In the genomic region with DNA sequence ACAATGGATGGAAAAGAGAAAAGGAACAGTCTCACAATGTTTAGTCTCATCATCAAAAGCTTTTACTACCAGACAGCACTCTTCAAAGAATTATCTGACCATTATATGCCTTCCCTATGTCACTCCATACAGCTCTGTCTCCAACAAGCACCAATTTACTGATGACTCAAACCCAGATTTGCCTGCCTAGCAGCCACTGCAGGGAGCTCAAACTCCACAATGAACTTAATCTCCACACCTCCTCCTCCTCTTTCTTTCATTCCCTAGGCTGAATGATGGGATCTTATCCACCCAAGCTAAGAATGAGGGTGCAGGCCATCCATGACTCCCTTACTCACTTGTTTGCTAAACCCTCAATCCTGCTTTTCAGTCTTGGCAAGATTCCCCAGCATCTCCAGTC, we compare ENCODE assay signal across 15 cellular contexts. TPM values are rescaled to one million over a fixed set of nuclear protein-coding genes. Genes with fewer than 3 reads are reported as not detected.
A peak's percentile ranks its signal among the peaks of the same experiment; 100 is the strongest.
DNase-seq lines count a peak whose midpoint lies in the region; ATAC-seq and TF ChIP-seq lines count a peak whose summit lies in the region.
"Had no signal": no experiment of that assay in that cellular context is flagged by ENCODE, and none has a peak within 500 bp of the region (broad histone marks: within the 10 kb centered on the region; RNA-seq: fewer than 3 reads in every experiment).

No MANE protein-coding gene starts in this region.

- H3K27ac ChIP-seq in foreskin keratinocyte, result no peak overlapping the region
- H3K27ac ChIP-seq: spleen had no signal

- CTCF ChIA-PET in activated naive CD4-positive, alpha-beta T cell treated with anti-CD3 and anti-CD28 coated beads for 36 hours (lab: Charles Lee), result no interaction called here
- CTCF ChIA-PET in WTC11 (lab: Charles Lee), result no interaction called here

- no peaks in the 10 kb centered on the region for H3K9me3 Mint-ChIP-seq in activated naive CD4-positive, alpha-beta T cell treated with anti-CD3 and anti-CD28 coated beads, Interleukin-2, amount 50 U/mL, for 72 hours
- H3K9me3 Mint-ChIP-seq in activated naive CD4-positive, alpha-beta T cell treated with anti-CD3 and anti-CD28 coated beads for 36 hours, result no peaks in the 10 kb centered on the region
- no peaks in the 10 kb centered on the region for H3K9me3 Mint-ChIP-seq in WTC11
- H3K9me3 Mint-ChIP-seq in natural killer cell, result no peaks in the 10 kb centered on the region
- H3K9me3 Mint-ChIP-seq: activated CD4-positive, alpha-beta memory T cell treated with anti-CD3 and anti-CD28 coated beads, Interleukin-2, amount 10 ng/mL, durations not matched to agents 7 days and 5 days had no signal

- H3K27me3 ChIP-seq in foreskin keratinocyte, result no peaks in the 10 kb centered on the region
- H3K27me3 ChIP-seq: spleen had no signal

- no peak for DNase-seq in activated naive CD4-positive, alpha-beta T cell treated with anti-CD3 and anti-CD28 coated beads, Interleukin-2, amount 50 U/mL, for 72 hours (ENCODE audit: low spot score in 2 of 2)
- no peak for DNase-seq in activated naive CD4-positive, alpha-beta T cell treated with anti-CD3 and anti-CD28 coated beads for 36 hours
- DNase-seq in WTC11 (ENCODE audit: low spot score), result no peak
- peak in 1 of 2 donors; percentile 22 for DNase-seq in foreskin keratinocyte
- peak; percentile 28 for DNase-seq in stromal cell of bone marrow (ENCODE audit: low read depth)
- DNase-seq in occipital lobe (lab: John Stamatoyannopoulos, UW), result no peak
- DNase-seq in natural killer cell, result no peak
- DNase-seq in stimulated activated CD4-positive, alpha-beta T cell treated with anti-CD3 and anti-CD28 coated beads, Interleukin-15, amount 100 ng/mL, for 24 hours, result no peak
- DNase-seq: activated CD4-positive, alpha-beta memory T cell treated with anti-CD3 and anti-CD28 coated beads, Interleukin-2, amount 10 ng/mL, durations not matched to agents 7 days and 5 days; activated naive CD4-positive, alpha-beta T cell treated with anti-CD3 and anti-CD28 coated beads, Interleukin-2, amount 50 U/mL, for 16 hours; dermis blood vessel endothelial cell; left cardiac atrium; MV-4-11; spleen; T-helper 2 cell had no signal

- no peak for TF ChIP-seq CTCF in WTC11 (IDR thresholded peaks at IDR 0.05)
- peak; percentile 32 for TF ChIP-seq CTCF in foreskin keratinocyte (conservative IDR thresholded peaks at IDR 0.05)
- TF ChIP-seq CTCF in natural killer cell (IDR thresholded peaks at IDR 0.05), result no peak

- peaks cover 0 to 10% of the 10 kb centered on the region in 2 donors for H3K36me3 Mint-ChIP-seq in activated naive CD4-positive, alpha-beta T cell treated with anti-CD3 and anti-CD28 coated beads, Interleukin-2, amount 50 U/mL, for 72 hours
- H3K36me3 Mint-ChIP-seq in activated naive CD4-positive, alpha-beta T cell treated with anti-CD3 and anti-CD28 coated beads for 36 hours (ENCODE audit: low read depth), result peaks cover 8% of the 10 kb centered on the region
- H3K36me3 Mint-ChIP-seq in WTC11, result peaks cover 9% of the 10 kb centered on the region
- H3K36me3 Mint-ChIP-seq in natural killer cell, result no peaks in the 10 kb centered on the region

- H3K27ac Mint-ChIP-seq in activated naive CD4-positive, alpha-beta T cell treated with anti-CD3 and anti-CD28 coated beads, Interleukin-2, amount 50 U/mL, for 72 hours, result no peak overlapping the region
- no peak overlapping the region for H3K27ac Mint-ChIP-seq in activated naive CD4-positive, alpha-beta T cell treated with anti-CD3 and anti-CD28 coated beads for 36 hours
- H3K27ac Mint-ChIP-seq in WTC11 (no peak overlapping the region), natural killer cell (no peak overlapping the region)
- H3K27ac Mint-ChIP-seq: activated CD4-positive, alpha-beta memory T cell treated with anti-CD3 and anti-CD28 coated beads, Interleukin-2, amount 10 ng/mL, durations not matched to agents 7 days and 5 days had no signal

- H3K4me1 ChIP-seq in foreskin keratinocyte, result peaks cover 4% of the 10 kb centered on the region

- intact Hi-C loops in activated naive CD4-positive, alpha-beta T cell treated with anti-CD3 and anti-CD28 coated beads for 36 hours (cut with micrococcal nuclease), result no loop called here
- intact Hi-C loops in natural killer cell (cut with micrococcal nuclease), result no loop called here

- H3K4me1 Mint-ChIP-seq in activated naive CD4-positive, alpha-beta T cell treated with anti-CD3 and anti-CD28 coated beads for 36 hours (ENCODE audit: low read depth), result peaks cover 30% of the 10 kb centered on the region
- peaks cover 8% of the 10 kb centered on the region for H3K4me1 Mint-ChIP-seq in WTC11
- peaks cover 18 to 23% of the 10 kb centered on the region in 2 donors for H3K4me1 Mint-ChIP-seq in natural killer cell

- POLR2A ChIA-PET in WTC11 (lab: Charles Lee), result interaction anchor here (0.6 kb wide), 1 partner anchor 14 kb away, joined by 3 read pairs; no protein-coding TSS in a partner anchor

- no peak overlapping the region for H3K4me3 Mint-ChIP-seq in activated naive CD4-positive, alpha-beta T cell treated with anti-CD3 and anti-CD28 coated beads for 36 hours
- H3K4me3 Mint-ChIP-seq in WTC11, result no peak overlapping the region
- H3K4me3 Mint-ChIP-seq in natural killer cell, result no peak overlapping the region
- H3K4me3 Mint-ChIP-seq: activated CD4-positive, alpha-beta memory T cell treated with anti-CD3 and anti-CD28 coated beads, Interleukin-2, amount 10 ng/mL, durations not matched to agents 7 days and 5 days had no signal

- H3K27me3 Mint-ChIP-seq in activated naive CD4-positive, alpha-beta T cell treated with anti-CD3 and anti-CD28 coated beads for 36 hours (ENCODE audit: low read depth), result no peaks in the 10 kb centered on the region
- H3K27me3 Mint-ChIP-seq in WTC11 (ENCODE audit: low read depth) (no peaks in the 10 kb centered on the region), natural killer cell (ENCODE audit: low read depth in 2 of 2) (no peaks in the 10 kb centered on the region)
- H3K27me3 Mint-ChIP-seq: activated CD4-positive, alpha-beta memory T cell treated with anti-CD3 and anti-CD28 coated beads, Interleukin-2, amount 10 ng/mL, durations not matched to agents 7 days and 5 days had no signal

- ATAC-seq in activated naive CD4-positive, alpha-beta T cell treated with anti-CD3 and anti-CD28 coated beads, Interleukin-2, amount 50 U/mL, for 72 hours, result peak; percentile 59 to 61
- ATAC-seq in WTC11 (peak; percentile 48), foreskin keratinocyte (no peak), natural killer cell (no peak)

TF ChIP-seq in WTC11, 78 proteins besides CTCF, POLR2A, EP300 and RAD21 (continues in another document):
- TF ChIP-seq ZNF512 (CRISPR knock-in tag; IDR thresholded peaks at IDR 0.05; ENCODE audit: borderline replicate concordance), result no peak
- TF ChIP-seq ZNF263 (CRISPR knock-in tag; IDR thresholded peaks at IDR 0.05; ENCODE audit: low read depth), result no peak
- TF ChIP-seq, protein P1, sequence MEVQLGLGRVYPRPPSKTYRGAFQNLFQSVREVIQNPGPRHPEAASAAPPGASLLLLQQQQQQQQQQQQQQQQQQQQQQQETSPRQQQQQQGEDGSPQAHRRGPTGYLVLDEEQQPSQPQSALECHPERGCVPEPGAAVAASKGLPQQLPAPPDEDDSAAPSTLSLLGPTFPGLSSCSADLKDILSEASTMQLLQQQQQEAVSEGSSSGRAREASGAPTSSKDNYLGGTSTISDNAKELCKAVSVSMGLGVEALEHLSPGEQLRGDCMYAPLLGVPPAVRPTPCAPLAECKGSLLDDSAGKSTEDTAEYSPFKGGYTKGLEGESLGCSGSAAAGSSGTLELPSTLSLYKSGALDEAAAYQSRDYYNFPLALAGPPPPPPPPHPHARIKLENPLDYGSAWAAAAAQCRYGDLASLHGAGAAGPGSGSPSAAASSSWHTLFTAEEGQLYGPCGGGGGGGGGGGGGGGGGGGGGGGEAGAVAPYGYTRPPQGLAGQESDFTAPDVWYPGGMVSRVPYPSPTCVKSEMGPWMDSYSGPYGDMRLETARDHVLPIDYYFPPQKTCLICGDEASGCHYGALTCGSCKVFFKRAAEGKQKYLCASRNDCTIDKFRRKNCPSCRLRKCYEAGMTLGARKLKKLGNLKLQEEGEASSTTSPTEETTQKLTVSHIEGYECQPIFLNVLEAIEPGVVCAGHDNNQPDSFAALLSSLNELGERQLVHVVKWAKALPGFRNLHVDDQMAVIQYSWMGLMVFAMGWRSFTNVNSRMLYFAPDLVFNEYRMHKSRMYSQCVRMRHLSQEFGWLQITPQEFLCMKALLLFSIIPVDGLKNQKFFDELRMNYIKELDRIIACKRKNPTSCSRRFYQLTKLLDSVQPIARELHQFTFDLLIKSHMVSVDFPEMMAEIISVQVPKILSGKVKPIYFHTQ (CRISPR knock-in tag; IDR thresholded peaks at IDR 0.05), result no peak
- TF ChIP-seq NR1H2 (CRISPR knock-in tag; IDR thresholded peaks at IDR 0.05), result no peak

RNA-seq across cellular contexts. Expression of gene NBEAL2, which starts 45.5 kb away (rescaled TPM):
- total RNA-seq in activated naive CD4-positive, alpha-beta T cell treated with anti-CD3 and anti-CD28 coated beads, Interleukin-2, amount 50 U/mL, for 72 hours, result 100 to 1,000 TPM in 1 of 2 donors, 10 to 100 TPM in 1; 75.7 to 122 TPM
- 10 to 100 TPM; 85.0 to 92.4 TPM for total RNA-seq in activated naive CD4-positive, alpha-beta T cell treated with anti-CD3 and anti-CD28 coated beads for 36 hours
- total RNA-seq in WTC11 (2021), result 64.0 to 80.0 TPM (median 64.3 TPM) in 3 replicates
- total RNA-seq in foreskin keratinocyte, result 45.0 and 46.9 TPM in 2 replicates
- polyA plus RNA-seq in foreskin keratinocyte, result 34.1 and 36.8 TPM in 2 replicates
- 3.3 TPM for total RNA-seq in occipital lobe
- 100 to 1,000 TPM; 453 to 536 (median 532) TPM for total RNA-seq in natural killer cell

RNA-seq across cellular contexts. Expression of gene CCDC12, which starts 48.4 kb away (rescaled TPM):
- 10 to 100 TPM; 49.3 to 55.2 TPM for total RNA-seq in activated naive CD4-positive, alpha-beta T cell treated with anti-CD3 and anti-CD28 coated beads, Interleukin-2, amount 50 U/mL, for 72 hours
- 10 to 100 TPM; 37.6 to 43.0 TPM for total RNA-seq in activated naive CD4-positive, alpha-beta T cell treated with anti-CD3 and anti-CD28 coated beads for 36 hours
- 50.3 to 59.1 TPM (median 55.9 TPM) in 3 replicates for total RNA-seq in WTC11 (2021)
- 35.6 and 42.5 TPM in 2 replicates for total RNA-seq in foreskin keratinocyte
- polyA plus RNA-seq in foreskin keratinocyte, result 65.0 and 67.0 TPM in 2 replicates
- 17.5 TPM for total RNA-seq in occipital lobe
- 100 to 1,000 TPM; 104 to 114 (median 111) TPM for total RNA-seq in natural killer cell

Comparison
In these comparisons a context has a peak if more than half of its experiments do, and no peak if none do; other contexts are left out.
1. ATAC-seq: peak in activated naive CD4-positive, alpha-beta T cell treated with anti-CD3 and anti-CD28 coated beads, Interleukin-2, amount 50 U/mL, for 72 hours (2 of 2) and WTC11 (single experiment); none in foreskin keratinocyte (single experiment) and natural killer cell (0 of 3).
2. RNA of gene NBEAL2, which starts 45.5 kb away (total RNA-seq): 453 to 536 TPM in natural killer cell, 75.7 to 122 TPM in activated naive CD4-positive, alpha-beta T cell treated with anti-CD3 and anti-CD28 coated beads, Interleukin-2, amount 50 U/mL, for 72 hours, 85.0 to 92.4 TPM in activated naive CD4-positive, alpha-beta T cell treated with anti-CD3 and anti-CD28 coated beads for 36 hours, 64.0 to 80.0 TPM in WTC11 and 45.0 to 46.9 TPM in foreskin keratinocyte; 3.3 TPM in occipital lobe (single experiment); every median in the first group is over 10 times any median in the second.